Comparison of ENCODE assay signal across 13 cellular contexts in the genomic region with DNA sequence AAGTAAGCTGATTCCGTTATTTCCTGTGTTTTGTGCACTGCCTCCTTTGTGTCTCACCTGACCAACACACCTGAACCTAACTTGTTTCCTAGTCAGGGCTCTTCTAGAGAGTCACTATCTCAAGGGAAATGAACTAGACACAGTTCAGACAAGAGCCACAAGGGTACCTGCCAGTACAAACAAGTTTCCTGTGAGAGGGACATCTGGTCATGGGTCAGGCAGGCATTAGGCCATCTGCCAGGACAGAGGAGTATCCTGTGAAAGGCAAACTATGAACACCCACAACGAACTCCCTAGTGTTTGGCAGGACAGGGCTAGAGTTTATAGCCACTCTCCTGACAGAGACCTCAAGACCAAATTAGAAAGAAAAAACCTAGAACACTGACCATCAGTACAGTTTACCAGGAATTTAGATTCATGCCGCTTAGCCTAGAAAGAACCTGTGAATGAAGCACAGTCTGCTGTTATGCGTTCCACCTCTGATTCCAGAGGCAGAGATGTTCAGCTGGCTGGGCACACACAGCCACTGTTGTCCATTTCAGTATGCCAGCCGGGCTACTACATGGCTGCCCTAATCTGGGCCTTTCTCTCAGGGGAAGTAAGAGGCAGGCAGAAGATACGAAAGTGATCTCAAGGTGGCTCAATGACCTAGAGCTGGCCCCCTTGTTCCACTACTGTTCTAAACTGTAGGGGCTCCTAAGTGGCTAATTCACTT. TPM values are rescaled to one million over a fixed set of nuclear protein-coding genes. Genes with fewer than 3 reads are reported as not detected.
A peak's percentile ranks its signal among the peaks of the same experiment; 100 is the strongest.
DNase-seq lines count a peak whose midpoint lies in the region; ATAC-seq and TF ChIP-seq lines count a peak whose summit lies in the region.
"Had no signal": no experiment of that assay in that cellular context is flagged by ENCODE, and none has a peak within 500 bp of the region (broad histone marks: within the 10 kb centered on the region; RNA-seq: fewer than 3 reads in every experiment).

No MANE protein-coding gene starts in this region.

- no peaks in the 10 kb centered on the region for H3K9me3 ChIP-seq in left ventricle myocardium inferior (replicated peaks)
- H3K9me3 ChIP-seq: BLaER1, esophagus squamous epithelium had no signal

- intact Hi-C loops in activated naive CD4-positive, alpha-beta T cell treated with anti-CD3 and anti-CD28 coated beads for 36 hours (cut with micrococcal nuclease) = loop anchor here (1.0 to 5.0 kb wide), 3 partner anchors 49 to 330 kb away; a partner anchor contains a TSS
- intact Hi-C loops in activated CD4-positive, alpha-beta memory T cell treated with anti-CD3 and anti-CD28 coated beads for 36 hours (cut with micrococcal nuclease) = loop anchor here (1.0 to 10.0 kb wide), 5 partner anchors 39 to 331 kb away; a partner anchor contains a TSS
- intact Hi-C loops in left ventricle myocardium inferior (cut with micrococcal nuclease) = no loop called here

- H3K36me3 ChIP-seq in left ventricle myocardium inferior = peaks cover 95% of the 10 kb centered on the region

- CTCF ChIA-PET in activated naive CD4-positive, alpha-beta T cell treated with anti-CD3 and anti-CD28 coated beads for 36 hours (lab: Charles Lee) = interaction anchor here (1.0 to 1.2 kb wide), 2 partner anchors 28 to 31 kb away, joined by 4 read pairs; no protein-coding TSS in a partner anchor
- CTCF ChIA-PET in activated CD4-positive, alpha-beta memory T cell treated with anti-CD3 and anti-CD28 coated beads for 36 hours (lab: Charles Lee) = interaction anchor here (0.7 to 1.0 kb wide), 2 partner anchors 12 to 53 kb away, joined by 3 read pairs; no protein-coding TSS in a partner anchor

- no peaks in the 10 kb centered on the region for H3K9me3 Mint-ChIP-seq in activated naive CD4-positive, alpha-beta T cell treated with anti-CD3 and anti-CD28 coated beads for 36 hours
- no peaks in the 10 kb centered on the region for H3K9me3 Mint-ChIP-seq in activated CD4-positive, alpha-beta memory T cell treated with anti-CD3 and anti-CD28 coated beads for 36 hours
- H3K9me3 Mint-ChIP-seq in stimulated activated naive CD8-positive, alpha-beta T cell treated with anti-CD3 and anti-CD28 coated beads, Interleukin-15, amount 100 ng/mL, for 72 hours = no peaks in the 10 kb centered on the region

- H3K4me3 ChIP-seq in left ventricle myocardium inferior = no peak overlapping the region
- H3K4me3 ChIP-seq: BLaER1, esophagus squamous epithelium, smooth muscle cell had no signal

- DNase-seq in activated naive CD4-positive, alpha-beta T cell treated with anti-CD3 and anti-CD28 coated beads for 36 hours = no peak
- DNase-seq in activated naive CD4-positive, alpha-beta T cell treated with Interleukin-2 at 50 U/mL for 16 hours = no peak
- DNase-seq in activated CD4-positive, alpha-beta memory T cell treated with anti-CD3 and anti-CD28 coated beads for 36 hours = no peak
- DNase-seq in left ventricle myocardium inferior (no peak), putamen (ENCODE audit: low spot score) (no peak)
- no peak for DNase-seq in stimulated activated naive CD8-positive, alpha-beta T cell treated with anti-CD3 and anti-CD28 coated beads, Interleukin-15, amount 100 ng/mL, for 72 hours
- DNase-seq: amygdala, esophagus squamous epithelium, NCI-H69 had no signal

- H3K4me3 Mint-ChIP-seq in activated naive CD4-positive, alpha-beta T cell treated with anti-CD3 and anti-CD28 coated beads for 36 hours = peak overlapping the region; percentile 29
- H3K4me3 Mint-ChIP-seq in activated CD4-positive, alpha-beta memory T cell treated with anti-CD3 and anti-CD28 coated beads for 36 hours = no peak overlapping the region
- peak overlapping the region; percentile 34 to 57 for H3K4me3 Mint-ChIP-seq in stimulated activated naive CD8-positive, alpha-beta T cell treated with anti-CD3 and anti-CD28 coated beads, Interleukin-15, amount 100 ng/mL, for 72 hours

- H3K27me3 Mint-ChIP-seq in activated naive CD4-positive, alpha-beta T cell treated with anti-CD3 and anti-CD28 coated beads for 36 hours (ENCODE audit: low read depth) = no peaks in the 10 kb centered on the region
- H3K27me3 Mint-ChIP-seq in activated CD4-positive, alpha-beta memory T cell treated with anti-CD3 and anti-CD28 coated beads for 36 hours = no peaks in the 10 kb centered on the region
- no peaks in the 10 kb centered on the region for H3K27me3 Mint-ChIP-seq in stimulated activated naive CD8-positive, alpha-beta T cell treated with anti-CD3 and anti-CD28 coated beads, Interleukin-15, amount 100 ng/mL, for 72 hours

- no peak for TF ChIP-seq CTCF in left ventricle myocardium inferior (IDR thresholded peaks at IDR 0.05; ENCODE audit: borderline replicate concordance)

- peak; percentile 26 for ATAC-seq in stimulated activated naive CD8-positive, alpha-beta T cell treated with anti-CD3 and anti-CD28 coated beads, Interleukin-15, amount 100 ng/mL, for 72 hours
- no peak for ATAC-seq in GM18909 (IDR thresholded peaks at IDR 0.05; ENCODE audit: poor library complexity, unreplicated experiment)
- no peak for ATAC-seq in GM19351 (IDR thresholded peaks at IDR 0.05; ENCODE audit: unreplicated experiment)

- peaks cover 19% of the 10 kb centered on the region for H3K4me1 ChIP-seq in left ventricle myocardium inferior
- H3K4me1 ChIP-seq: BLaER1, esophagus squamous epithelium had no signal

- peaks cover 76% of the 10 kb centered on the region for H3K36me3 Mint-ChIP-seq in activated naive CD4-positive, alpha-beta T cell treated with anti-CD3 and anti-CD28 coated beads for 36 hours (ENCODE audit: low read depth)
- H3K36me3 Mint-ChIP-seq in activated CD4-positive, alpha-beta memory T cell treated with anti-CD3 and anti-CD28 coated beads for 36 hours = peaks cover 76% of the 10 kb centered on the region

- H3K27me3 ChIP-seq in left ventricle myocardium inferior (ENCODE audit: low read depth) = no peaks in the 10 kb centered on the region
- H3K27me3 ChIP-seq: BLaER1, esophagus squamous epithelium had no signal

- POLR2A ChIA-PET in activated CD4-positive, alpha-beta memory T cell treated with anti-CD3 and anti-CD28 coated beads for 36 hours (lab: Charles Lee) = interaction anchor here (1.1 to 3.3 kb wide), 3 partner anchors 14 to 39 kb away, joined by 3 to 10 read pairs (median 4); a partner anchor contains a TSS

- peak overlapping the region; percentile 91 for H3K27ac Mint-ChIP-seq in activated naive CD4-positive, alpha-beta T cell treated with anti-CD3 and anti-CD28 coated beads for 36 hours
- peak overlapping the region; percentile 78 for H3K27ac Mint-ChIP-seq in activated CD4-positive, alpha-beta memory T cell treated with anti-CD3 and anti-CD28 coated beads for 36 hours
- H3K27ac Mint-ChIP-seq in stimulated activated naive CD8-positive, alpha-beta T cell treated with anti-CD3 and anti-CD28 coated beads, Interleukin-15, amount 100 ng/mL, for 72 hours = peak overlapping the region; percentile 61 to 96

- H3K27ac ChIP-seq in left ventricle myocardium inferior (replicated peaks) = peak overlapping the region; percentile 24
- H3K27ac ChIP-seq: BLaER1, esophagus squamous epithelium had no signal

- H3K4me1 Mint-ChIP-seq in activated naive CD4-positive, alpha-beta T cell treated with anti-CD3 and anti-CD28 coated beads for 36 hours (ENCODE audit: low read depth) = peaks cover 48% of the 10 kb centered on the region
- peaks cover 46% of the 10 kb centered on the region for H3K4me1 Mint-ChIP-seq in activated CD4-positive, alpha-beta memory T cell treated with anti-CD3 and anti-CD28 coated beads for 36 hours (ENCODE audit: low read depth)
- H3K4me1 Mint-ChIP-seq in stimulated activated naive CD8-positive, alpha-beta T cell treated with anti-CD3 and anti-CD28 coated beads, Interleukin-15, amount 100 ng/mL, for 72 hours = peaks cover 52% of the 10 kb centered on the region

RNA-seq across cellular contexts. Expression of a gene that starts 20.7 kb away (rescaled TPM):
- 10 to 100 TPM; 60.8 to 62.0 TPM for total RNA-seq in activated naive CD4-positive, alpha-beta T cell treated with anti-CD3 and anti-CD28 coated beads for 36 hours
- total RNA-seq in activated CD4-positive, alpha-beta memory T cell treated with anti-CD3 and anti-CD28 coated beads for 36 hours = 10 to 100 TPM; 58.1 to 63.8 TPM
- 72.7 TPM for total RNA-seq in left ventricle myocardium inferior

RNA-seq across cellular contexts. Expression of a gene that starts 39.0 kb away (rescaled TPM):
- 100 to 1,000 TPM; 114 to 124 TPM for total RNA-seq in activated naive CD4-positive, alpha-beta T cell treated with anti-CD3 and anti-CD28 coated beads for 36 hours
- total RNA-seq in activated CD4-positive, alpha-beta memory T cell treated with anti-CD3 and anti-CD28 coated beads for 36 hours = 100 to 1,000 TPM in 1 of 2 experiments, 10 to 100 TPM in 1; 95.3 to 109 TPM
- total RNA-seq in left ventricle myocardium inferior = 5.9 TPM

Comparison
In these comparisons a context has a peak if more than half of its experiments do, and no peak if none do; other contexts are left out.
1. RNA of a gene that starts 39.0 kb away (total RNA-seq): 114 to 124 TPM in activated naive CD4-positive, alpha-beta T cell treated with anti-CD3 and anti-CD28 coated beads for 36 hours and 95.3 to 109 TPM in activated CD4-positive, alpha-beta memory T cell treated with anti-CD3 and anti-CD28 coated beads for 36 hours; 5.9 TPM in left ventricle myocardium inferior (single experiment); every median in the first group is over 10 times any median in the second.
2. Peak in every context shown above with its lines, with median percentiles within 50 percentile points of each other: H3K27ac Mint-ChIP-seq.